ENCODE assay signal across 11 cellular contexts in genomic region chr3:177150218-177150916, GRCh38.
A peak's percentile ranks its signal among the peaks of the same experiment; 100 is the strongest.
DNase-seq lines count a peak whose midpoint lies in the region; ATAC-seq and FAIRE-seq lines count a peak whose summit lies in the region.
"Had no signal": no experiment of that assay in that cellular context is flagged by ENCODE, and none has a peak within 500 bp of the region (broad histone marks: within the 10 kb centered on the region; RNA-seq: fewer than 3 reads in every experiment).

No MANE protein-coding gene starts in this region.

- DNase-seq in stimulated activated naive CD8-positive, alpha-beta T cell treated with anti-CD3 and anti-CD28 coated beads, Interleukin-15, amount 100 ng/mL, for 72 hours: no peak
- DNase-seq in RCC 7860 (ENCODE audit: low spot score) (peak; percentile 36), NCI-H146 treated with DMSO at 0.1 percent for 48 hours (lab: John Stamatoyannopoulos, UW; ENCODE audit: unreplicated experiment) (no peak), NCI-H2171 treated with DMSO at 0.1 percent for 48 hours (lab: John Stamatoyannopoulos, UW) (no peak), DMS153 treated with DMSO at 0.1 percent for 48 hours (lab: John Stamatoyannopoulos, UW; ENCODE audit: unreplicated experiment) (no peak)
- DNase-seq: activated CD4-positive, alpha-beta T cell treated with anti-CD3 and anti-CD28 coated beads, Interleukin-2, amount 50 U/mL, for 48 hours; NCI-H1694; upper lobe of left lung had no signal

- H3K27me3 ChIP-seq in iPS-18a (ENCODE audit: control insufficient read depth, insufficient read depth, low read length): no peaks in the 10 kb centered on the region
- H3K27me3 ChIP-seq: upper lobe of left lung had no signal

- H3K4me3 ChIP-seq in iPS-18a (ENCODE audit: low read length): no peak overlapping the region
- H3K4me3 ChIP-seq: upper lobe of left lung had no signal

- H3K9ac ChIP-seq in iPS-18a (ENCODE audit: low read length): no peak overlapping the region

- H3K27me3 Mint-ChIP-seq in stimulated activated naive CD8-positive, alpha-beta T cell treated with anti-CD3 and anti-CD28 coated beads, Interleukin-15, Interleukin-2, amounts not matched to agents 100 ng/mL and 50 ng/mL, for 24 hours: no peaks in the 10 kb centered on the region
- no peaks in the 10 kb centered on the region for H3K27me3 Mint-ChIP-seq in stimulated activated naive CD8-positive, alpha-beta T cell treated with anti-CD3 and anti-CD28 coated beads, Interleukin-15, amount 100 ng/mL, for 72 hours

- no peak for ATAC-seq in stimulated activated naive CD8-positive, alpha-beta T cell treated with anti-CD3 and anti-CD28 coated beads, Interleukin-15, amount 100 ng/mL, for 72 hours
- no peak for ATAC-seq in HG02678 (IDR thresholded peaks at IDR 0.05; ENCODE audit: unreplicated experiment)

- H3K9me3 Mint-ChIP-seq in stimulated activated naive CD8-positive, alpha-beta T cell treated with anti-CD3 and anti-CD28 coated beads, Interleukin-15, Interleukin-2, amounts not matched to agents 100 ng/mL and 50 ng/mL, for 24 hours: no peaks in the 10 kb centered on the region
- H3K9me3 Mint-ChIP-seq in stimulated activated naive CD8-positive, alpha-beta T cell treated with anti-CD3 and anti-CD28 coated beads, Interleukin-15, amount 100 ng/mL, for 72 hours: no peaks in the 10 kb centered on the region

- H3K36me3 ChIP-seq in iPS-18a (ENCODE audit: control insufficient read depth, low read depth, low read length): no peaks in the 10 kb centered on the region
- H3K36me3 ChIP-seq: upper lobe of left lung had no signal

- peaks cover 22% of the 10 kb centered on the region for H3K36me3 Mint-ChIP-seq in stimulated activated naive CD8-positive, alpha-beta T cell treated with anti-CD3 and anti-CD28 coated beads, Interleukin-15, Interleukin-2, amounts not matched to agents 100 ng/mL and 50 ng/mL, for 24 hours (ENCODE audit: low read depth)

- peaks cover 73% of the 10 kb centered on the region for H3K4me1 Mint-ChIP-seq in stimulated activated naive CD8-positive, alpha-beta T cell treated with anti-CD3 and anti-CD28 coated beads, Interleukin-15, Interleukin-2, amounts not matched to agents 100 ng/mL and 50 ng/mL, for 24 hours (ENCODE audit: low read depth)
- H3K4me1 Mint-ChIP-seq in stimulated activated naive CD8-positive, alpha-beta T cell treated with anti-CD3 and anti-CD28 coated beads, Interleukin-15, amount 100 ng/mL, for 72 hours: peaks cover 71% of the 10 kb centered on the region

- no peak for FAIRE-seq in RCC 7860 (lab: Jason Lieb, UNC)

- peaks cover 40% of the 10 kb centered on the region for H3K4me1 ChIP-seq in iPS-18a (ENCODE audit: control insufficient read depth, low read depth, low read length)

- no peaks in the 10 kb centered on the region for H3K9me3 ChIP-seq in iPS-18a (ENCODE audit: control insufficient read depth, low read depth, low read length)
- H3K9me3 ChIP-seq: upper lobe of left lung had no signal

- peak overlapping the region; percentile 10 for H3K27ac ChIP-seq in iPS-18a (ENCODE audit: low read length)

- no peak overlapping the region for H3K27ac Mint-ChIP-seq in stimulated activated naive CD8-positive, alpha-beta T cell treated with anti-CD3 and anti-CD28 coated beads, Interleukin-15, Interleukin-2, amounts not matched to agents 100 ng/mL and 50 ng/mL, for 24 hours
- H3K27ac Mint-ChIP-seq in stimulated activated naive CD8-positive, alpha-beta T cell treated with anti-CD3 and anti-CD28 coated beads, Interleukin-15, amount 100 ng/mL, for 72 hours: no peak overlapping the region

- peak overlapping the region; percentile 45 for H3K4me3 Mint-ChIP-seq in stimulated activated naive CD8-positive, alpha-beta T cell treated with anti-CD3 and anti-CD28 coated beads, Interleukin-15, Interleukin-2, amounts not matched to agents 100 ng/mL and 50 ng/mL, for 24 hours
- H3K4me3 Mint-ChIP-seq in stimulated activated naive CD8-positive, alpha-beta T cell treated with anti-CD3 and anti-CD28 coated beads, Interleukin-15, amount 100 ng/mL, for 72 hours: peak overlapping the region in 1 of 2 donors; percentile 66
